Comparison of ENCODE assay signal across 23 cellular contexts in genomic region chr15:89885611-89886010, GRCh38.
"Had no signal": no experiment of that assay in that cellular context is flagged by ENCODE, and none has a peak within 500 bp of the region (broad histone marks: within the 10 kb centered on the region; RNA-seq: fewer than 3 reads in every experiment).

No MANE protein-coding gene starts in this region.

- H3K4me2 ChIP-seq: smooth muscle cell had no signal

- DNase-seq: cortex of kidney; effector memory CD4-positive, alpha-beta T cell; foreskin fibroblast; immature natural killer cell; left ventricle myocardium inferior; lower lobe of right lung; natural killer cell; nucleus accumbens; ovary; right cardiac atrium; stimulated activated CD4-positive, alpha-beta T cell treated with anti-CD3 and anti-CD28 coated beads, Interleukin-4, amount 100 ng/mL, for 1 hour; stimulated activated CD8-positive, alpha-beta memory T cell treated with anti-CD3 and anti-CD28 coated beads, Interleukin-4, amount 100 ng/mL, for 48 hours; stimulated activated naive CD8-positive, alpha-beta T cell treated with anti-CD3 and anti-CD28 coated beads, Interleukin-15, Interleukin-2, amounts not matched to agents 100 U/mL and 50 U/mL, for 24 hours; tibial artery; upper lobe of right lung had no signal

- H3K36me3 ChIP-seq: ovary had no signal

- H3K27me3 ChIP-seq: ovary, suprapubic skin, tibial artery, upper lobe of right lung, vagina had no signal

- H3K4me1 Mint-ChIP-seq: memory B cell, neural crest cell had no signal

- H3K4me3 Mint-ChIP-seq: immature natural killer cell; memory B cell; mesothelial cell of epicardium; natural killer cell; neural crest cell; stimulated activated effector memory CD8-positive, alpha-beta T cell treated with anti-CD3 and anti-CD28 coated beads, Interleukin-12 subunit alpha, Interleukin-12 subunit beta, amount 100 ng/mL, for 72 hours had no signal

- H3K9me3 ChIP-seq: left ventricle myocardium inferior, lower lobe of right lung, ovary, suprapubic skin, tibial artery, upper lobe of right lung, vagina had no signal

- H3K4me3 ChIP-seq: left ventricle myocardium inferior, lower lobe of right lung, ovary, smooth muscle cell, suprapubic skin, tibial artery, upper lobe of right lung, vagina had no signal

- ATAC-seq: esophagus mucosa; lower lobe of right lung; natural killer cell; right cardiac atrium; stimulated activated effector memory CD8-positive, alpha-beta T cell treated with anti-CD3 and anti-CD28 coated beads, Interleukin-12 subunit alpha, Interleukin-12 subunit beta, amount 100 ng/mL, for 72 hours; stimulated activated naive CD8-positive, alpha-beta T cell treated with anti-CD3 and anti-CD28 coated beads, Interleukin-15, Interleukin-2, amounts not matched to agents 100 U/mL and 50 U/mL, for 24 hours; upper lobe of right lung had no signal

- H3K27me3 Mint-ChIP-seq: memory B cell had no signal

- H3K4me1 ChIP-seq: left ventricle myocardium inferior, lower lobe of right lung, suprapubic skin, tibial artery, upper lobe of right lung had no signal

- H3K27ac ChIP-seq: left ventricle myocardium inferior, lower lobe of right lung, ovary, suprapubic skin, tibial artery, upper lobe of right lung, vagina had no signal

- H3K27ac Mint-ChIP-seq: memory B cell, mesothelial cell of epicardium, natural killer cell had no signal

- H3K9me3 Mint-ChIP-seq: immature natural killer cell; memory B cell; mesothelial cell of epicardium; natural killer cell; neural crest cell; stimulated activated effector memory CD8-positive, alpha-beta T cell treated with anti-CD3 and anti-CD28 coated beads, Interleukin-12 subunit alpha, Interleukin-12 subunit beta, amount 100 ng/mL, for 72 hours had no signal
